ENCODE assay signal across 8 cellular contexts in genomic region chr10:63629363-63630084, GRCh38.
DNase-seq lines count a peak whose midpoint lies in the region; ATAC-seq and TF ChIP-seq lines count a peak whose summit lies in the region.

No MANE protein-coding gene starts in this region.

- H3K4me1 ChIP-seq in HUES64 (ENCODE audit: insufficient read depth, low read length) = peaks cover 37% of the 10 kb centered on the region
- H3K4me1 ChIP-seq in OCI-LY1 (ENCODE audit: insufficient read depth, low read length, severe bottlenecking) = peaks cover 30% of the 10 kb centered on the region
- H3K4me1 ChIP-seq in muscle layer of colon (ENCODE audit: insufficient read depth, low read length) = peaks cover 28% of the 10 kb centered on the region

- H3K4me1 Mint-ChIP-seq in activated T-cell treated with anti-CD3 and anti-CD28 coated beads, Interleukin-2, amount 50 U/mL, for 4 hours (ENCODE audit: low read depth) = peaks cover 29% of the 10 kb centered on the region

- H3K9me2 ChIP-seq in OCI-LY1 (ENCODE audit: low read depth, low read length) = no peaks in the 10 kb centered on the region

- H3K36me3 ChIP-seq in HUES64 (ENCODE audit: insufficient read depth, low read length) (no peaks in the 10 kb centered on the region), OCI-LY1 (ENCODE audit: insufficient read depth, low read length) (no peaks in the 10 kb centered on the region), muscle layer of colon (ENCODE audit: insufficient read depth, low read length) (no peaks in the 10 kb centered on the region)

- peak; percentile 94 for TF ChIP-seq CTCF in OCI-LY1 (IDR thresholded peaks at IDR 0.05; ENCODE audit: low read length)

- ATAC-seq in GM21515 (IDR thresholded peaks at IDR 0.05; ENCODE audit: unreplicated experiment) (peak; percentile 54), esophagus mucosa (peak; percentile 87)
- ATAC-seq in activated T-cell treated with anti-CD3 and anti-CD28 coated beads, Interleukin-2, amount 50 U/mL, for 4 hours = peak; percentile 64 to 69

- no peaks in the 10 kb centered on the region for H3K27me3 Mint-ChIP-seq in activated T-cell treated with anti-CD3 and anti-CD28 coated beads, Interleukin-2, amount 50 U/mL, for 4 hours (ENCODE audit: low read depth)

- peak overlapping the region; percentile 92 for H3K4me3 Mint-ChIP-seq in activated T-cell treated with anti-CD3 and anti-CD28 coated beads, Interleukin-2, amount 50 U/mL, for 4 hours

- peak overlapping the region; percentile 81 for H3K4me3 ChIP-seq in HUES64 (ENCODE audit: low read length)
- peak overlapping the region; percentile 69 for H3K4me3 ChIP-seq in OCI-LY1 (ENCODE audit: low read depth, low read length, poor library complexity, severe bottlenecking)
- H3K4me3 ChIP-seq in muscle layer of colon (ENCODE audit: low read depth in 1 of 2, low read length in 2 of 2) = peak overlapping the region; percentile 56 to 71

- H3K9me3 ChIP-seq in HUES64 (ENCODE audit: insufficient read depth, low read depth, low read length) = no peaks in the 10 kb centered on the region
- H3K9me3 ChIP-seq in OCI-LY1 (ENCODE audit: low read length) = no peaks in the 10 kb centered on the region
- no peaks in the 10 kb centered on the region for H3K9me3 ChIP-seq in muscle layer of colon (ENCODE audit: low read length)

- no peaks in the 10 kb centered on the region for H4K20me1 ChIP-seq in OCI-LY1 (ENCODE audit: insufficient read depth, low read length)

- H3K79me2 ChIP-seq in OCI-LY1 (ENCODE audit: insufficient read depth, low read length) = no peaks in the 10 kb centered on the region

- no peaks in the 10 kb centered on the region; the same call in 1 of the 2 replicates for H3F3A ChIP-seq in OCI-LY1 (ENCODE audit: insufficient read depth, low read length)

- 0 out of 2 replicates have a peak overlapping the region, but pooled peaks have one; percentile 3 for H2AFZ ChIP-seq in OCI-LY1 (ENCODE audit: low read length)

- WGBS in HUES64 = 1% methylated on average over 24 of the region's 24 CpGs

- H3K9me3 Mint-ChIP-seq in activated T-cell treated with anti-CD3 and anti-CD28 coated beads, Interleukin-2, amount 50 U/mL, for 4 hours = no peaks in the 10 kb centered on the region

- H3K4me2 ChIP-seq in OCI-LY1 (ENCODE audit: low read length) = peak overlapping the region; percentile 75

- H3K27ac ChIP-seq in HUES64 (ENCODE audit: low read depth, low read length) (peak overlapping the region; percentile 100), OCI-LY1 (ENCODE audit: low read depth, low read length, poor library complexity, severe bottlenecking) (peak overlapping the region; percentile 91), muscle layer of colon (ENCODE audit: low read depth, low read length) (peak overlapping the region; percentile 99)

- peak overlapping the region; percentile 79 for H3K9ac ChIP-seq in HUES64 (ENCODE audit: low read depth, low read length)
- peak overlapping the region; percentile 66 for H3K9ac ChIP-seq in OCI-LY1 (ENCODE audit: low read length)
- H3K9ac ChIP-seq in muscle layer of colon (ENCODE audit: low read length) = peak overlapping the region; percentile 94

- peak; percentile 96 for DNase-seq in DMS 273 (lab: John Stamatoyannopoulos, UW; ENCODE audit: unreplicated experiment)
- peak; percentile 71 for DNase-seq in activated T-cell treated with anti-CD3 and anti-CD28 coated beads, Interleukin-2, amount 50 U/mL, for 4 hours
- peak; percentile 45 to 65 for DNase-seq in stimulated activated CD8-positive, alpha-beta memory T cell treated with anti-CD3 and anti-CD28 coated beads, Interleukin-7, amount 100 ng/mL, for 1 hour (ENCODE audit: low read depth in 2 of 2)

- no peaks in the 10 kb centered on the region for H3K36me3 Mint-ChIP-seq in activated T-cell treated with anti-CD3 and anti-CD28 coated beads, Interleukin-2, amount 50 U/mL, for 4 hours (ENCODE audit: insufficient read depth)

- H3K27me3 ChIP-seq in HUES64 (ENCODE audit: insufficient read depth, low read length) (no peaks in the 10 kb centered on the region), OCI-LY1 (ENCODE audit: insufficient read depth, low read length) (no peaks in the 10 kb centered on the region), muscle layer of colon (ENCODE audit: control insufficient read depth in 1 of 2, insufficient read depth in 2 of 2, low read length in 2 of 2) (no peaks in the 10 kb centered on the region)

Comparison
In these comparisons a context has a peak if more than half of its experiments do, and no peak if none do; other contexts are left out.
1. Peak in every context shown above with its lines: DNase-seq, ATAC-seq, H3K4me3 ChIP-seq and H3K27ac ChIP-seq.